Comparison of ENCODE assay signal across 8 cellular contexts in genomic region chr19:40444181-40445005, GRCh38. TPM values are rescaled to one million over a fixed set of nuclear protein-coding genes. Genes with fewer than 3 reads are reported as not detected.
DNase-seq lines count a peak whose midpoint lies in the region; ATAC-seq lines count a peak whose summit lies in the region.

SERTAD3 (minus strand) TSS chr19:40444335; CDS start chr19:40442080, 2,255 bp downstream.

- peak within 1 kb of the TSS; percentile 96 to 98 (median 98) for H3K27ac Mint-ChIP-seq in IgD-negative memory B cell

- DNase-seq in DMS153 treated with DMSO at 0.1 percent for 48 hours (lab: John Stamatoyannopoulos, UW; ENCODE audit: unreplicated experiment) (peak; percentile 94), OCI-M1 (lab: John Stamatoyannopoulos, UW) (peak; percentile 99), activated T-cell treated with anti-CD3 and anti-CD28 coated beads for 4 hours (peak; percentile 95), epithelial cell of prostate (ENCODE audit: low read depth, low spot score) (no peak)
- DNase-seq in stimulated activated CD8-positive, alpha-beta memory T cell treated with anti-CD3 and anti-CD28 coated beads, Interleukin-4, amount 100 ng/mL, for 48 hours: peak; percentile 97

- peaks cover 13 to 18% (median 14%) of the 10 kb centered on the region in 3 donors for H3K4me1 Mint-ChIP-seq in IgD-negative memory B cell

- no peaks in the 10 kb centered on the region for H3K27me3 Mint-ChIP-seq in IgD-negative memory B cell

- peak within 1 kb of the TSS; percentile 93 to 99 (median 98) for H3K4me3 Mint-ChIP-seq in IgD-negative memory B cell

- H3K4me1 ChIP-seq in mucosa of rectum (ENCODE audit: control insufficient read depth in 2 of 2, insufficient read depth in 2 of 2, low read length in 2 of 2): peaks cover 10 to 22% of the 10 kb centered on the region in 2 donors

- H3K9me3 Mint-ChIP-seq in IgD-negative memory B cell: no peaks in the 10 kb centered on the region

- peaks cover 4% of the 10 kb centered on the region for H3K36me3 Mint-ChIP-seq in IgD-negative memory B cell

- peak within 1 kb of the TSS; percentile 90 for H3K27ac ChIP-seq in epithelial cell of prostate
- peak within 1 kb of the TSS; percentile 97 to 99 for H3K27ac ChIP-seq in mucosa of rectum (ENCODE audit: low read depth in 2 of 2, low read length in 2 of 2)

- no peaks in the 10 kb centered on the region for H3K27me3 ChIP-seq in mucosa of rectum (ENCODE audit: control insufficient read depth in 2 of 2, insufficient read depth in 2 of 2, low read length in 2 of 2)

- peaks cover 26 to 29% of the 10 kb centered on the region in 2 donors for H3K36me3 ChIP-seq in mucosa of rectum (ENCODE audit: control insufficient read depth in 2 of 2, insufficient read depth in 2 of 2, low read length in 2 of 2)

- ATAC-seq in GM21529 (IDR thresholded peaks at IDR 0.05; ENCODE audit: unreplicated experiment): peak; percentile 60

- H3K9ac ChIP-seq in mucosa of rectum (ENCODE audit: low read depth in 1 of 2, low read length in 2 of 2): peak within 1 kb of the TSS; percentile 98 to 100

- H3K9me3 ChIP-seq in mucosa of rectum (ENCODE audit: control insufficient read depth in 2 of 2, low read length in 2 of 2): no peaks in the 10 kb centered on the region

- H3K4me3 ChIP-seq in mucosa of rectum (ENCODE audit: low read length in 2 of 2): peak within 1 kb of the TSS; percentile 89 to 92

RNA-seq across cellular contexts. Expression of gene SERTAD3, which starts in this region (rescaled TPM):
- polyA plus RNA-seq in IgD-negative memory B cell: 29.2 TPM
